ENCODE assay signal across 15 cellular contexts in genomic region chr20:49247169-49247734, GRCh38. TPM values are rescaled to one million over a fixed set of nuclear protein-coding genes. Genes with fewer than 3 reads are reported as not detected.
DNase-seq lines count a peak whose midpoint lies in the region; ATAC-seq and TF ChIP-seq lines count a peak whose summit lies in the region.
"Had no signal": no experiment of that assay in that cellular context is flagged by ENCODE, and none has a peak within 500 bp of the region (broad histone marks: within the 10 kb centered on the region; RNA-seq: fewer than 3 reads in every experiment).

No MANE protein-coding gene starts in this region.

- DNase-seq in activated effector memory CD4-positive, alpha-beta T cell treated with anti-CD3 and anti-CD28 coated beads, Interleukin-2, amount 50 U/mL, for 16 hours: peak; percentile 42
- DNase-seq in activated effector memory CD4-positive, alpha-beta T cell treated with Interleukin-2 at 50 U/mL for 16 hours: no peak
- DNase-seq in H9 (no peak), nephron progenitor cell (no peak), GOT3 (lab: John Stamatoyannopoulos, UW) (no peak)
- no peak for DNase-seq in effector CD4-positive, alpha-beta T cell
- DNase-seq: activated T-cell treated with anti-CD3 and anti-CD28 coated beads, Interleukin-2, amount 50 U/mL, for 1 hour; spleen had no signal

- H3K79me1 ChIP-seq in H9 (ENCODE audit: insufficient read depth, low read depth, low read length, poor library complexity, severe bottlenecking): no peaks in the 10 kb centered on the region

- H3K14ac ChIP-seq in H9 (ENCODE audit: insufficient read depth, low read length): no peak overlapping the region

- no peak overlapping the region for H3K27ac ChIP-seq in H9 (ENCODE audit: insufficient read length, low read depth, low read length)
- H3K27ac ChIP-seq: body of pancreas, prostate gland had no signal

- H3K4me2 ChIP-seq in H9 (ENCODE audit: insufficient read depth, insufficient read length, low read length): no peak overlapping the region
- H3K4me2 ChIP-seq: SK-N-SH had no signal

- H4K91ac ChIP-seq in H9 (ENCODE audit: insufficient read length, low read depth, low read length): no peak overlapping the region

- WGBS in H9 (ENCODE audit: extremely low coverage, insufficient read length, low lambda C conversion rate): no CpG with 5 or more reads among the region's 8 CpGs

- H3K23ac ChIP-seq in H9 (ENCODE audit: insufficient read length, low read depth, low read length): no peak overlapping the region

- no peak overlapping the region for H4K8ac ChIP-seq in H9 (replicated peaks; ENCODE audit: insufficient read length, low read depth, low read length)

- H3K9me3 Mint-ChIP-seq in H9 (no peaks in the 10 kb centered on the region), brain (no peaks in the 10 kb centered on the region), nephron progenitor cell (no peaks in the 10 kb centered on the region)
- H3K9me3 Mint-ChIP-seq: CD8-positive, alpha-beta memory T cell; nephron had no signal

- no peak overlapping the region for H2BK120ac ChIP-seq in H9 (ENCODE audit: low read depth, low read length, poor library complexity, severe bottlenecking)

- no peak overlapping the region for H2AFZ ChIP-seq in H9 (ENCODE audit: low read length)

- H3K18ac ChIP-seq in H9 (ENCODE audit: insufficient read length, low read depth, low read length): no peak overlapping the region

- H3K4ac ChIP-seq in H9 (ENCODE audit: low read depth, low read length): no peak overlapping the region

- no peak overlapping the region for H3K4me3 Mint-ChIP-seq in H9
- H3K4me3 Mint-ChIP-seq in brain: no peak overlapping the region
- no peak overlapping the region for H3K4me3 Mint-ChIP-seq in nephron progenitor cell
- H3K4me3 Mint-ChIP-seq: CD8-positive, alpha-beta memory T cell; nephron had no signal

- no peak for ATAC-seq in GM18868 (IDR thresholded peaks at IDR 0.05; ENCODE audit: unreplicated experiment)

- H3K9ac ChIP-seq in H9 (ENCODE audit: extremely low read depth, insufficient read length, low read length): no peak overlapping the region
- H3K9ac ChIP-seq: SK-N-SH had no signal

- H3K36me3 Mint-ChIP-seq in H9 (ENCODE audit: insufficient read depth in 1 of 3, low read depth in 3 of 3): peaks cover 24 to 85% (median 51%) of the 10 kb centered on the region in 3 experiments; a peak in 6 of 7 replicates
- H3K36me3 Mint-ChIP-seq in brain: peaks cover 66% of the 10 kb centered on the region
- peaks cover 56% of the 10 kb centered on the region for H3K36me3 Mint-ChIP-seq in nephron progenitor cell (ENCODE audit: low read depth)

- H3K27ac Mint-ChIP-seq in H9 (peak overlapping the region in 2 of 3 experiments; percentile 57 to 81; a peak in 3 of 7 replicates), brain (peak overlapping the region in 3 of 5 experiments; percentile 16 to 82 (median 55)), nephron progenitor cell (peak overlapping the region; percentile 41)

- H3K79me2 ChIP-seq in H9 (ENCODE audit: insufficient read depth, low read length): no peaks in the 10 kb centered on the region

- no peak overlapping the region for H3T11ph ChIP-seq in H9 (ENCODE audit: low read length)

- no peaks in the 10 kb centered on the region for H3K9me3 ChIP-seq in H9 (ENCODE audit: control insufficient read depth, low read depth, low read length)
- H3K9me3 ChIP-seq: body of pancreas, prostate gland, SK-N-SH, spleen had no signal

- H2BK5ac ChIP-seq in H9 (ENCODE audit: insufficient read length, low read length): no peak overlapping the region

- H2BK12ac ChIP-seq in H9 (ENCODE audit: insufficient read length, low read depth, low read length): no peak overlapping the region

- H3K27me3 Mint-ChIP-seq in H9 (ENCODE audit: low read depth): no peaks in the 10 kb centered on the region
- no peaks in the 10 kb centered on the region for H3K27me3 Mint-ChIP-seq in brain
- no peaks in the 10 kb centered on the region for H3K27me3 Mint-ChIP-seq in nephron progenitor cell (ENCODE audit: low read depth, poor library complexity)
- H3K27me3 Mint-ChIP-seq: CD8-positive, alpha-beta memory T cell had no signal

- H2AK5ac ChIP-seq in H9 (ENCODE audit: insufficient read length, low read length): no peak overlapping the region

- H3K23me2 ChIP-seq in H9 (ENCODE audit: insufficient read length, low read depth, low read length, poor library complexity, severe bottlenecking): no peaks in the 10 kb centered on the region

- H3K4me1 Mint-ChIP-seq in H9 (no peaks in the 10 kb centered on the region), brain (peaks cover 5% of the 10 kb centered on the region), nephron progenitor cell (no peaks in the 10 kb centered on the region)
- H3K4me1 Mint-ChIP-seq: nephron had no signal

- no peak overlapping the region for H4K5ac ChIP-seq in H9 (ENCODE audit: insufficient read length, low read depth, low read length)

- H3K27me3 ChIP-seq in H9 (ENCODE audit: insufficient read depth, low read length): no peaks in the 10 kb centered on the region
- H3K27me3 ChIP-seq: body of pancreas, spleen had no signal

- no peaks in the 10 kb centered on the region for H4K20me1 ChIP-seq in H9 (ENCODE audit: control insufficient read depth, insufficient read depth, insufficient read length)

- no peak overlapping the region for H2BK20ac ChIP-seq in H9 (ENCODE audit: low read depth, low read length, poor library complexity, severe bottlenecking)

- H2BK15ac ChIP-seq in H9 (ENCODE audit: low read depth, low read length): no peak overlapping the region

- H3K4me1 ChIP-seq in H9 (ENCODE audit: insufficient read depth, low read length): no peaks in the 10 kb centered on the region
- H3K4me1 ChIP-seq: prostate gland had no signal

- TF ChIP-seq CTCF in H9 (conservative IDR thresholded peaks at IDR 0.05): no peak
- TF ChIP-seq CTCF in brain (conservative IDR thresholded peaks at IDR 0.05): no peak
- no peak for TF ChIP-seq CTCF in nephron progenitor cell (IDR thresholded peaks at IDR 0.05)

- H3K56ac ChIP-seq in H9 (ENCODE audit: insufficient read length, low read depth, low read length): no peak overlapping the region

RNA-seq across cellular contexts. Expression of gene DDX27, which starts 28.0 kb away (rescaled TPM):
- 46.9 and 50.3 TPM in 2 replicates for total RNA-seq in H9 (2021)
- polyA plus RNA-seq in brain (ENCODE audit: insufficient read depth, low read depth, low replicate concordance): 81.3 TPM

RNA-seq across cellular contexts. Expression of gene ZNFX1, which starts 30.6 kb away (rescaled TPM):
- 12.8 and 13.3 TPM in 2 replicates for total RNA-seq in H9 (2021)
- 23.5 TPM for polyA plus RNA-seq in brain (ENCODE audit: insufficient read depth, low read depth, low replicate concordance)

RNA-seq across cellular contexts. Expression of gene STAU1, which starts 59.1 kb away (rescaled TPM):
- total RNA-seq in H9 (2021): 106 TPM in 2 replicates
- 162 TPM for polyA plus RNA-seq in brain (ENCODE audit: insufficient read depth, low read depth, low replicate concordance)
